8 cellular contexts compared by ENCODE assay signal in genomic region chr17:7403902-7404736, GRCh38. TPM values are rescaled to one million over a fixed set of nuclear protein-coding genes. Genes with fewer than 3 reads are reported as not detected.
A peak's percentile ranks its signal among the peaks of the same experiment; 100 is the strongest.
DNase-seq lines count a peak whose midpoint lies in the region; ATAC-seq and TF ChIP-seq lines count a peak whose summit lies in the region.

Gene TMEM256, minus strand, starts transcription at chr17:7404097. Its CDS starts 13 bp downstream, at chr17:7404084.

- peak within 1 kb of the TSS; percentile 97 for H3K4me3 Mint-ChIP-seq in T-helper 2 cell treated with Interferon-gamma antibody and Interleukin-4, amounts not matched to agents 5 μg/mL and 100 μg/mL, for 36 hours

- H3K36me3 ChIP-seq in ascending aorta (peaks cover 0 to under 1% of the 10 kb centered on the region in 2 donors), uterus (no peaks in the 10 kb centered on the region)

- H3K27me3 Mint-ChIP-seq in T-helper 2 cell treated with Interferon-gamma antibody and Interleukin-4, amounts not matched to agents 5 μg/mL and 100 μg/mL, for 36 hours (ENCODE audit: low read depth) = peaks cover 22% of the 10 kb centered on the region

- H3K4me3 ChIP-seq in ascending aorta (peak within 1 kb of the TSS; percentile 69 to 85), right cardiac atrium (ENCODE audit: low read length) (peak within 1 kb of the TSS; percentile 86), uterus (peak within 1 kb of the TSS; percentile 54 to 73)

- peak; percentile 95 for ATAC-seq in GM18498 (IDR thresholded peaks at IDR 0.05; ENCODE audit: unreplicated experiment)
- peak; percentile 83 for ATAC-seq in HG02943 (IDR thresholded peaks at IDR 0.05; ENCODE audit: low read depth, unreplicated experiment)
- ATAC-seq in right cardiac atrium = peak; percentile 94 to 95

- H3K27ac ChIP-seq in ascending aorta = peak within 1 kb of the TSS; percentile 89 to 92
- peak within 1 kb of the TSS; percentile 98 for H3K27ac ChIP-seq in right cardiac atrium (ENCODE audit: low read length)
- H3K27ac ChIP-seq in uterus = peak within 1 kb of the TSS; percentile 93 to 94

- peaks cover 0 to 22% of the 10 kb centered on the region in 2 donors for H3K4me1 ChIP-seq in ascending aorta
- H3K4me1 ChIP-seq in right cardiac atrium (ENCODE audit: control insufficient read depth, insufficient read depth, low read length) = peaks cover 3% of the 10 kb centered on the region
- peaks cover 0 to 5% of the 10 kb centered on the region in 2 donors for H3K4me1 ChIP-seq in uterus

- H3K4me1 Mint-ChIP-seq in T-helper 2 cell treated with Interferon-gamma antibody and Interleukin-4, amounts not matched to agents 5 μg/mL and 100 μg/mL, for 36 hours (ENCODE audit: low read depth) = peaks cover 10% of the 10 kb centered on the region

- WGBS in right cardiac atrium = under 1% methylated on average over 53 of the region's 53 CpGs

- peak in 2 of 3 experiments; percentile 5 to 25 for TF ChIP-seq CTCF in ascending aorta (IDR thresholded peaks at IDR 0.05)
- TF ChIP-seq CTCF in uterus (IDR thresholded peaks at IDR 0.05) = peak in 2 of 4 experiments; percentile 45 to 46

- no peaks in the 10 kb centered on the region for H3K9me3 Mint-ChIP-seq in T-helper 2 cell treated with Interferon-gamma antibody and Interleukin-4, amounts not matched to agents 5 μg/mL and 100 μg/mL, for 36 hours

- H3K36me3 Mint-ChIP-seq in T-helper 2 cell treated with Interferon-gamma antibody and Interleukin-4, amounts not matched to agents 5 μg/mL and 100 μg/mL, for 36 hours (ENCODE audit: low read depth) = peaks cover 4% of the 10 kb centered on the region

- DNase-seq in NCI-H1930 (lab: John Stamatoyannopoulos, UW) (peak; percentile 98 to 99), ascending aorta (ENCODE audit: low spot score in 2 of 2) (peak; percentile 97 to 100), right cardiac atrium (peak; percentile 99), pulmonary artery endothelial cell (ENCODE audit: low read depth, low spot score) (peak; percentile 98), uterus (peak; percentile 98 to 99)
- peak; percentile 96 for DNase-seq in T-helper 2 cell treated with Interferon-gamma antibody and Interleukin-4, amounts not matched to agents 5 μg/mL and 100 μg/mL, for 36 hours (ENCODE audit: low spot score)

- H3K27me3 ChIP-seq in ascending aorta (no peaks in the 10 kb centered on the region), right cardiac atrium (ENCODE audit: control insufficient read depth, insufficient read depth) (no peaks in the 10 kb centered on the region), uterus (no peaks in the 10 kb centered on the region)

- peak within 1 kb of the TSS; percentile 88 for H3K27ac Mint-ChIP-seq in T-helper 2 cell treated with Interferon-gamma antibody and Interleukin-4, amounts not matched to agents 5 μg/mL and 100 μg/mL, for 36 hours

- intact Hi-C loops in ascending aorta (cut with DNase I) = loop anchor here (1.0 to 10.0 kb wide), 7 partner anchors 10 to 281 kb away; partner anchors contain the start of genes PLSCR3, POLR2A, SENP3 and TMEM102
- intact Hi-C loops in right cardiac atrium (cut with DNase I) = no loop called here
- intact Hi-C loops in uterus (cut with DNase I; ENCODE audit: low total_unique reads) = no loop called here

- peak; percentile 96 to 99 for TF ChIP-seq POLR2A in uterus (IDR thresholded peaks at IDR 0.05)

- H3K9me3 ChIP-seq in ascending aorta (no peaks in the 10 kb centered on the region), right cardiac atrium (ENCODE audit: control insufficient read depth, low read length) (no peaks in the 10 kb centered on the region), uterus (no peaks in the 10 kb centered on the region)

RNA-seq across cellular contexts. Expression of gene TMEM256, which starts in this region (rescaled TPM):
- total RNA-seq in ascending aorta (241 TPM), right cardiac atrium (100 to 1,000 TPM in 1 of 4 donors, 10 to 100 TPM in 3; 79.6 to 105 (median 97.3) TPM), pulmonary artery endothelial cell (56.9 and 189 TPM in 2 replicates), uterus (100 to 1,000 TPM in 3 of 4 donors, 10 to 100 TPM in 1; 26.0 to 131 (median 115) TPM)
- polyA plus RNA-seq in right cardiac atrium = 210 TPM

Comparison
In these comparisons a context has a peak if more than half of its experiments do, and no peak if none do; other contexts are left out.
1. Peak in every context shown above with its lines: DNase-seq, ATAC-seq, H3K4me3 ChIP-seq and H3K27ac ChIP-seq.